Comparison of ENCODE assay signal across 13 cellular contexts in the genomic region with DNA sequence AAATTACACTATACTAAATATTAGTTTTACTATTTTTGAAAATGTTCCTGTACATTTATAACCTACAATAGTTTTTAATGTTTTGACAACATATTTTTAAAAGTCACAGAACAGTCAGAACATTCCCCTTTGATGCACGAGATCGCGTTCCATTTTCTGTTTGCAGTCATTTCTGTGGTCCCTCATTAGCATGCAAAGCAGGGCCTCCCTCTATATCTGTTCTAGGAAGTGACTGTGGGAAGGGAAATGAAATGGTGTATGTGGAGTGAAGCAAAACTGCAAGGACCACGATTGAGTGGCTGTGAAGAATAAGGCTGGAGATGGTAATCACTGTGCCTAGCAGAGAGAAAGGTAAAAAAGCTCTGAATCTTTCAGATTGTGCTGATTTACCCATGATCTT. TPM values are rescaled to one million over a fixed set of nuclear protein-coding genes. Genes with fewer than 3 reads are reported as not detected.
DNase-seq lines count a peak whose midpoint lies in the region; ATAC-seq and FAIRE-seq lines count a peak whose summit lies in the region.
"Not testable (repeated sequence)": the region's sequence is repeated elsewhere in the genome, so short reads cannot be mapped to it uniquely, and the experiment has no call there.
"Had no signal": no experiment of that assay in that cellular context is flagged by ENCODE, and none has a peak within 500 bp of the region (broad histone marks: within the 10 kb centered on the region; RNA-seq: fewer than 3 reads in every experiment).

No MANE protein-coding gene starts in this region.

- not testable (repeated sequence) for H3K27ac Mint-ChIP-seq in activated T-helper 17 cell treated with anti-CD3 and anti-CD28 coated beads, Interleukin-2, amount 50 U/mL, for 72 hours

- not testable (repeated sequence) for DNase-seq in urothelium cell line (ENCODE audit: low spot score)

- FAIRE-seq in urothelium cell line (lab: Jason Lieb, UNC), result peak; percentile 20

- not testable (repeated sequence) for H3K4me1 Mint-ChIP-seq in activated T-helper 17 cell treated with anti-CD3 and anti-CD28 coated beads, Interleukin-2, amount 50 U/mL, for 72 hours

- not testable (repeated sequence) for H3K36me3 Mint-ChIP-seq in activated T-helper 17 cell treated with anti-CD3 and anti-CD28 coated beads, Interleukin-2, amount 50 U/mL, for 72 hours (ENCODE audit: low read depth)

- ATAC-seq in GM18517 (IDR thresholded peaks at IDR 0.05; ENCODE audit: unreplicated experiment), result peak; percentile 77
- ATAC-seq in GM19043 (IDR thresholded peaks at IDR 0.05; ENCODE audit: low read depth, unreplicated experiment), result peak; percentile 79
- ATAC-seq in GM21515 (IDR thresholded peaks at IDR 0.05; ENCODE audit: unreplicated experiment), result peak; percentile 92
- ATAC-seq in HG02642 (IDR thresholded peaks at IDR 0.05; ENCODE audit: poor library complexity, unreplicated experiment), result peak; percentile 90
- ATAC-seq in HG03045 (IDR thresholded peaks at IDR 0.05; ENCODE audit: unreplicated experiment), result peak; percentile 91
- peak; percentile 98 for ATAC-seq in HG03442 (IDR thresholded peaks at IDR 0.05; ENCODE audit: unreplicated experiment)
- ATAC-seq in activated T-helper 17 cell treated with anti-CD3 and anti-CD28 coated beads, Interleukin-2, amount 50 U/mL, for 72 hours (replicated peaks), result peak; percentile 72

- peaks cover 18% of the 10 kb centered on the region for H3K27me3 Mint-ChIP-seq in activated T-helper 17 cell treated with anti-CD3 and anti-CD28 coated beads, Interleukin-2, amount 50 U/mL, for 72 hours

- H3K9me3 Mint-ChIP-seq in activated T-helper 17 cell treated with anti-CD3 and anti-CD28 coated beads, Interleukin-2, amount 50 U/mL, for 72 hours, result not testable (repeated sequence)

- not testable (repeated sequence) for H3K4me3 Mint-ChIP-seq in activated T-helper 17 cell treated with anti-CD3 and anti-CD28 coated beads, Interleukin-2, amount 50 U/mL, for 72 hours

RNA-seq across cellular contexts. Expression of a gene that starts 24.3 kb away (rescaled TPM):
- not detected for total RNA-seq in activated T-helper 17 cell treated with anti-CD3 and anti-CD28 coated beads, Interleukin-2, amount 50 U/mL, for 72 hours
- total RNA-seq: activated CD8-positive, alpha-beta T cell treated with anti-CD3 and anti-CD28 coated beads, Interleukin-2, amount 10 ng/mL, durations not matched to agents 7 days and 5 days; body of pancreas; sigmoid colon; T-helper 1 cell treated with Interleukin-12 subunit alpha and Interleukin-12 subunit beta and Interleukin-4 antibody, amounts not matched to agents 30 ng/mL and 1 ng/mL, for 36 hours; tibial nerve had no signal

RNA-seq across cellular contexts. Expression of a gene that starts 40.5 kb away (rescaled TPM):
- total RNA-seq in activated T-helper 17 cell treated with anti-CD3 and anti-CD28 coated beads, Interleukin-2, amount 50 U/mL, for 72 hours, result 100 to 1,000 TPM; 326 to 373 TPM

RNA-seq across cellular contexts. Expression of a gene that starts 41.1 kb away (rescaled TPM):
- total RNA-seq in activated T-helper 17 cell treated with anti-CD3 and anti-CD28 coated beads, Interleukin-2, amount 50 U/mL, for 72 hours, result 100 to 1,000 TPM in 1 of 2 donors, 10 to 100 TPM in 1; 49.6 to 105 TPM
